In genomic region chr11:65793625-65794400, GRCh38 we compare ENCODE assay signal across 2 cellular contexts.
TF ChIP-seq lines count a peak whose summit lies in the region.

No MANE protein-coding gene starts in this region.

TF ChIP-seq in H1, 55 proteins besides CTCF, POLR2A, EP300 and RAD21:
- TF ChIP-seq EGR1 (IDR thresholded peaks at IDR 0.05; ENCODE audit: borderline replicate concordance, low read depth, low read length) (no peak), CEBPB (IDR thresholded peaks at IDR 0.05; ENCODE audit: low read depth, low read length) (no peak), JUN (IDR thresholded peaks at IDR 0.05; ENCODE audit: low read depth, low read length) (no peak), CHD7 (IDR thresholded peaks at IDR 0.05; ENCODE audit: insufficient replicate concordance, low read length) (no peak), GTF2F1 (IDR thresholded peaks at IDR 0.05; ENCODE audit: borderline replicate concordance, low read depth, low read length) (no peak), BRCA1 (IDR thresholded peaks at IDR 0.05; ENCODE audit: low read depth, low read length) (no peak), BACH1 (IDR thresholded peaks at IDR 0.05; ENCODE audit: low read length) (no peak), JUND (IDR thresholded peaks at IDR 0.05; ENCODE audit: low read length) (no peak), SIN3A (conservative IDR thresholded peaks at IDR 0.05 in 1 of 2, IDR thresholded peaks at IDR 0.05 in 1 of 2; ENCODE audit: low read depth in 1 of 2, low read length in 2 of 2) (no peak)
TF ChIP-seq in H1: peak in this region for 0.

TF ChIP-seq in GM23338, 12 proteins besides CTCF, POLR2A, EP300 and RAD21:
- no peak for TF ChIP-seq REST (IDR thresholded peaks at IDR 0.05; ENCODE audit: unreplicated experiment)
- no peak for TF ChIP-seq NANOG (IDR thresholded peaks at IDR 0.05; ENCODE audit: borderline replicate concordance)
- TF ChIP-seq STAT1 (IDR thresholded peaks at IDR 0.05; ENCODE audit: unreplicated experiment): no peak
- TF ChIP-seq POLR2AphosphoS5 (IDR thresholded peaks at IDR 0.05; ENCODE audit: low read depth): no peak
- TF ChIP-seq EZH2 (IDR thresholded peaks at IDR 0.05; ENCODE audit: low read depth, unreplicated experiment): no peak
- no peak for TF ChIP-seq ZNF462 (CRISPR knock-in tag; IDR thresholded peaks at IDR 0.05)
- no peak for TF ChIP-seq ZNF114 (CRISPR knock-in tag; IDR thresholded peaks at IDR 0.05)
